Comparison of ENCODE assay signal across 21 cellular contexts in the genomic region with DNA sequence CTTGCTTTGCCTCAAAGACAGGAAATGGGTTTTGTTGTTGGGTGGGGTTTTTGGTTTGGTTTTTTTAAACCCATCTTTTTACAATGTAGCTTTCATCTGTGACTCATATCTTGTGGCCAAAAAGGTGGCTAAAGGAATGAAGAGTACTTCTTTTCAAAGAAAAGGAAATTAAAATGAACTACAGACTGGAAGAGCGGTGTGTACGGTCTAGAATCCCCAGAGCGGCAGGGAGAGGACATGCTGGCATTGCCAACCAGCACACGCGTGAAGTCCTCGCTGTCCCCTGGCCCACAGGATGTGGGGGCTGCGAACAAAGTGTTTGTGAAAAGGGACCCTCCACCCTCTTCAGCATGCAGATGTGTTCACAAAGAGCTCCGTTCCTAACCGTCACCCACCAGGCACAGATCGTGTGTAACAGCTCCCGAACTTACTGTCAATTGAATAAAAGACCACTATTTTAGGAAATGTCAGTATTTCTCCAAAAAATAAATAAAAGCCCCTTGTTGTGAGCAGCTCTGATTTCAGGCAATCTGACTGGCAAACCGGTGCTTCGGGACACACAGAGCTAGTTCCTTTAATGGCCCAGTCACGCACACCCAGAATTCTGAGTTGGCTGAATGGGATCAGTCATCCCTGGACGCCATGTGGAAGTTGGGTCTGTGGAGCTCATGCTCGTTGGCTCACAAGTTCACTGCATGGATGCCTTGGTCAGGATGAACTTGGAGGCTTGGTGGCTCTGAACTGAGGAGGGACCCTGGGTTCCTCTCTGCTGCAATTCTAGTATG.
DNase-seq lines count a peak whose midpoint lies in the region; ATAC-seq and TF ChIP-seq lines count a peak whose summit lies in the region.
"Had no signal": no experiment of that assay in that cellular context is flagged by ENCODE, and none has a peak within 500 bp of the region (broad histone marks: within the 10 kb centered on the region; RNA-seq: fewer than 3 reads in every experiment).

No MANE protein-coding gene starts in this region.

- no peak for TF ChIP-seq RAD21 in HCT116 (IDR thresholded peaks at IDR 0.05; ENCODE audit: low read depth)

- H2AFZ ChIP-seq in HCT116 (ENCODE audit: low read depth, low read length, poor library complexity, severe bottlenecking), result no peak overlapping the region

- no peaks in the 10 kb centered on the region for H3K27me3 ChIP-seq in CD4-positive, CD25-positive, alpha-beta regulatory T cell (ENCODE audit: control insufficient read depth, insufficient read depth, low read length)
- H3K27me3 ChIP-seq in HCT116 (ENCODE audit: insufficient read depth, low read length), result no peaks in the 10 kb centered on the region
- H3K27me3 ChIP-seq in naive thymus-derived CD4-positive, alpha-beta T cell (ENCODE audit: control insufficient read depth in 2 of 2, insufficient read depth in 2 of 2, low read length in 2 of 2), result no peaks in the 10 kb centered on the region

- CTCF ChIA-PET in HCT116 (lab: Charles Lee), result no interaction called here
- CTCF ChIA-PET in naive thymus-derived CD4-positive, alpha-beta T cell (lab: Charles Lee), result interaction anchor here (1.4 to 2.1 kb wide), 2 partner anchors 53 to 103 kb away, joined by 4 to 12 read pairs; no protein-coding TSS in a partner anchor

- intact Hi-C loops in HCT116 (cut with micrococcal nuclease), result no loop called here
- intact Hi-C loops in naive thymus-derived CD4-positive, alpha-beta T cell (cut with micrococcal nuclease), result loop anchor here (1.0 to 2.0 kb wide), 5 partner anchors 18 to 103 kb away; no protein-coding TSS in a partner anchor

- no peak for TF ChIP-seq POLR2A in HCT116 (IDR thresholded peaks at IDR 0.05; ENCODE audit: borderline replicate concordance, extremely low read depth, insufficient read depth, insufficient read length)

- peaks cover 0 to 3% (median 0%) of the 10 kb centered on the region in 7 donors for H3K9me3 Mint-ChIP-seq in CD4-positive, CD25-positive, alpha-beta regulatory T cell
- H3K9me3 Mint-ChIP-seq in activated T-cell treated with anti-CD3 and anti-CD28 coated beads, Interleukin-2, amount 50 U/mL, for 24 hours, result no peaks in the 10 kb centered on the region
- H3K9me3 Mint-ChIP-seq in naive thymus-derived CD4-positive, alpha-beta T cell, result peaks cover 0 to 2% (median 0%) of the 10 kb centered on the region in 11 donors

- DNase-seq in CD4-positive, CD25-positive, alpha-beta regulatory T cell, result peak in 2 of 3 donors; percentile 79 to 85
- no peak for DNase-seq in HCT116 (ENCODE audit: low read depth, low spot score)
- no peak for DNase-seq in activated T-cell treated with anti-CD3 and anti-CD28 coated beads, Interleukin-2, amount 50 U/mL, for 24 hours
- peak in 7 of 9 donors; percentile 55 to 79 (median 67) for DNase-seq in naive thymus-derived CD4-positive, alpha-beta T cell
- DNase-seq in NCI-H1694 (lab: John Stamatoyannopoulos, UW), result no peak
- no peak for DNase-seq in SKM-1 treated with dmso at 0.1 percent for 144 hours (lab: John Stamatoyannopoulos, UW; ENCODE audit: unreplicated experiment)
- DNase-seq: AML-193; aorta; DMS 273 treated with DMSO at 0.1 percent for 48 hours; HCEC 1CT; heart left ventricle; naive B cell; NCI-H1417 treated with DMSO at 0.1 percent for 48 hours; NCI-H2171 treated with DMSO at 0.1 percent for 48 hours; NCI-H774; stimulated activated CD4-positive, alpha-beta T cell treated with anti-CD3 and anti-CD28 coated beads, Interleukin-4, amount 100 ng/mL, for 1 hour had no signal

- peak overlapping the region; percentile 23; the same call in 1 of the 2 replicates for H3K4me2 ChIP-seq in HCT116 (ENCODE audit: low read length)

- peak overlapping the region; percentile 58 for H3K27ac ChIP-seq in CD4-positive, CD25-positive, alpha-beta regulatory T cell (ENCODE audit: insufficient read depth, low read length, poor library complexity, severe bottlenecking)
- no peak overlapping the region for H3K27ac ChIP-seq in HCT116 (ENCODE audit: low read depth, low read length)
- peak overlapping the region; percentile 37 for H3K27ac ChIP-seq in naive thymus-derived CD4-positive, alpha-beta T cell (ENCODE audit: low read depth, low read length)
- H3K27ac ChIP-seq: RWPE1, thoracic aorta, VCaP had no signal

- H3K4me1 Mint-ChIP-seq in CD4-positive, CD25-positive, alpha-beta regulatory T cell, result peaks cover 6 to 23% (median 16%) of the 10 kb centered on the region in 4 donors
- H3K4me1 Mint-ChIP-seq in activated T-cell treated with anti-CD3 and anti-CD28 coated beads, Interleukin-2, amount 50 U/mL, for 24 hours (ENCODE audit: low read depth), result peaks cover 18% of the 10 kb centered on the region
- peaks cover 18 to 34% (median 23%) of the 10 kb centered on the region in 7 donors for H3K4me1 Mint-ChIP-seq in naive thymus-derived CD4-positive, alpha-beta T cell
- H3K4me1 Mint-ChIP-seq: naive B cell had no signal

- H3K4me3 ChIP-seq in CD4-positive, CD25-positive, alpha-beta regulatory T cell (ENCODE audit: low read depth, low read length), result peak overlapping the region; percentile 63
- H3K4me3 ChIP-seq in HCT116 (replicated peaks in 1 of 2; ENCODE audit: low read depth in 1 of 2, low read length in 2 of 2), result no peak overlapping the region
- peak overlapping the region; percentile 50 for H3K4me3 ChIP-seq in naive thymus-derived CD4-positive, alpha-beta T cell (ENCODE audit: low read length)
- H3K4me3 ChIP-seq: heart left ventricle, lung, thoracic aorta had no signal

- no peak overlapping the region for H3K27ac Mint-ChIP-seq in CD4-positive, CD25-positive, alpha-beta regulatory T cell
- H3K27ac Mint-ChIP-seq in activated T-cell treated with anti-CD3 and anti-CD28 coated beads, Interleukin-2, amount 50 U/mL, for 24 hours, result peak overlapping the region; percentile 82
- H3K27ac Mint-ChIP-seq in naive thymus-derived CD4-positive, alpha-beta T cell, result peak overlapping the region in 7 of 9 donors; percentile 86 to 95 (median 91)
- H3K27ac Mint-ChIP-seq: naive B cell had no signal

- no peaks in the 10 kb centered on the region for H3K79me2 ChIP-seq in HCT116 (ENCODE audit: insufficient read depth, low read length)

- H3K9me2 ChIP-seq in HCT116 (ENCODE audit: insufficient read depth), result no peaks in the 10 kb centered on the region

- no peak for TF ChIP-seq CTCF in HCT116 (IDR thresholded peaks at IDR 0.05 in 2 of 3, conservative IDR thresholded peaks at IDR 0.05 in 1 of 3; ENCODE audit: borderline replicate concordance in 1 of 3, insufficient read depth in 1 of 3, low read depth in 2 of 3, low read length in 2 of 3)

- ATAC-seq in CD4-positive, CD25-positive, alpha-beta regulatory T cell (ENCODE audit: low read depth in 2 of 2), result peak; percentile 81 to 86
- no peak for ATAC-seq in HCT116
- peak; percentile 71 for ATAC-seq in naive thymus-derived CD4-positive, alpha-beta T cell
- no peak for ATAC-seq in GM21619 (IDR thresholded peaks at IDR 0.05; ENCODE audit: unreplicated experiment)
- ATAC-seq: heart left ventricle had no signal

- H3K36me3 Mint-ChIP-seq in CD4-positive, CD25-positive, alpha-beta regulatory T cell, result no peaks in the 10 kb centered on the region
- H3K36me3 Mint-ChIP-seq in activated T-cell treated with anti-CD3 and anti-CD28 coated beads, Interleukin-2, amount 50 U/mL, for 24 hours (ENCODE audit: low read depth), result no peaks in the 10 kb centered on the region
- peaks cover 0 to 2% (median 0%) of the 10 kb centered on the region in 5 donors for H3K36me3 Mint-ChIP-seq in naive thymus-derived CD4-positive, alpha-beta T cell
- H3K36me3 Mint-ChIP-seq: naive B cell had no signal

- H3K27me3 Mint-ChIP-seq in CD4-positive, CD25-positive, alpha-beta regulatory T cell, result peaks cover 4% of the 10 kb centered on the region
- no peaks in the 10 kb centered on the region for H3K27me3 Mint-ChIP-seq in activated T-cell treated with anti-CD3 and anti-CD28 coated beads, Interleukin-2, amount 50 U/mL, for 24 hours
- H3K27me3 Mint-ChIP-seq in naive thymus-derived CD4-positive, alpha-beta T cell, result peaks cover 0 to 12% (median 0%) of the 10 kb centered on the region in 5 donors

- no peak overlapping the region for H3K9ac ChIP-seq in HCT116 (ENCODE audit: low read length)

- POLR2A ChIA-PET in HCT116 (lab: Charles Lee), result no interaction called here
- POLR2A ChIA-PET in naive thymus-derived CD4-positive, alpha-beta T cell (lab: Charles Lee), result interaction anchor here (0.6 to 2.1 kb wide), 10 partner anchors 9 to 103 kb away, joined by 3 to 8 read pairs (median 4); no protein-coding TSS in a partner anchor

- no peaks in the 10 kb centered on the region for H3K9me3 ChIP-seq in CD4-positive, CD25-positive, alpha-beta regulatory T cell (ENCODE audit: control insufficient read depth in 2 of 2, low read length in 2 of 2)
- H3K9me3 ChIP-seq in HCT116 (ENCODE audit: control insufficient read depth in 1 of 2, insufficient read depth in 1 of 2, low read depth in 1 of 2, low read length in 2 of 2), result 0 out of 4 replicates have a peak, but pooled peaks cover 0 to 6% of the 10 kb centered on the region in 2 experiments
- H3K9me3 ChIP-seq in naive thymus-derived CD4-positive, alpha-beta T cell (ENCODE audit: control insufficient read depth in 2 of 3, low read length in 3 of 3), result no peaks in the 10 kb centered on the region
- H3K9me3 ChIP-seq: heart left ventricle, thoracic aorta had no signal

- RAD21 ChIA-PET in HCT116 (lab: Charles Lee; ENCODE audit: low non-redundant PET in 1 of 2, low total read pairs in 2 of 2, uncharacterized antibody in 2 of 2, unreplicated experiment in 2 of 2), result no interaction called here

- H3K36me3 ChIP-seq in CD4-positive, CD25-positive, alpha-beta regulatory T cell (ENCODE audit: control insufficient read depth, insufficient read depth, low read length), result no peaks in the 10 kb centered on the region
- H3K36me3 ChIP-seq in HCT116 (ENCODE audit: control insufficient read depth in 1 of 2, insufficient read depth in 2 of 2, low read length in 2 of 2), result no peaks in the 10 kb centered on the region
- H3K36me3 ChIP-seq in naive thymus-derived CD4-positive, alpha-beta T cell (ENCODE audit: control insufficient read depth in 2 of 3, insufficient read depth in 3 of 3, low read length in 3 of 3), result no peaks in the 10 kb centered on the region
- H3K36me3 ChIP-seq: heart left ventricle, thoracic aorta had no signal

- no peaks in the 10 kb centered on the region for H4K20me1 ChIP-seq in HCT116 (ENCODE audit: insufficient read depth)

- H3K4me3 Mint-ChIP-seq in CD4-positive, CD25-positive, alpha-beta regulatory T cell, result peak overlapping the region; percentile 66 to 79 (median 69)
- peak overlapping the region; percentile 55 for H3K4me3 Mint-ChIP-seq in activated T-cell treated with anti-CD3 and anti-CD28 coated beads, Interleukin-2, amount 50 U/mL, for 24 hours
- peak overlapping the region in 8 of 10 donors; percentile 40 to 86 (median 80) for H3K4me3 Mint-ChIP-seq in naive thymus-derived CD4-positive, alpha-beta T cell

- BruUV-seq in HCT116 (replicated peaks; lab: Mats Ljungman, UMichigan), result no TSS peak

- H3K4me1 ChIP-seq in CD4-positive, CD25-positive, alpha-beta regulatory T cell (ENCODE audit: control insufficient read depth, insufficient read depth, low read length, poor library complexity, severe bottlenecking), result peaks cover 41% of the 10 kb centered on the region
- H3K4me1 ChIP-seq in HCT116 (ENCODE audit: control insufficient read depth in 1 of 2, insufficient read depth in 2 of 2, low read length in 2 of 2), result peaks cover 0 to 17% of the 10 kb centered on the region in 2 experiments; a peak in 1 of 4 replicates
- peaks cover 35 to 58% of the 10 kb centered on the region in 2 donors for H3K4me1 ChIP-seq in naive thymus-derived CD4-positive, alpha-beta T cell (ENCODE audit: control insufficient read depth in 2 of 2, insufficient read depth in 2 of 2, low read length in 2 of 2)
- H3K4me1 ChIP-seq: heart left ventricle had no signal

Comparison
In these comparisons a context has a peak if more than half of its experiments do, and no peak if none do; other contexts are left out.
1. ATAC-seq: peak in CD4-positive, CD25-positive, alpha-beta regulatory T cell (2 of 2) and naive thymus-derived CD4-positive, alpha-beta T cell (single experiment); none in HCT116 (single experiment) and GM21619 (single experiment).
2. DNase-seq: peak in CD4-positive, CD25-positive, alpha-beta regulatory T cell (2 of 3) and naive thymus-derived CD4-positive, alpha-beta T cell (7 of 9); none in HCT116 (single experiment), activated T-cell treated with anti-CD3 and anti-CD28 coated beads, Interleukin-2, amount 50 U/mL, for 24 hours (single experiment), NCI-H1694 (single experiment) and SKM-1 treated with dmso at 0.1 percent for 144 hours (single experiment).
3. H3K4me3 ChIP-seq: peak in CD4-positive, CD25-positive, alpha-beta regulatory T cell (single experiment) and naive thymus-derived CD4-positive, alpha-beta T cell (single experiment); none in HCT116 (0 of 2).
4. H3K27ac Mint-ChIP-seq: peak in activated T-cell treated with anti-CD3 and anti-CD28 coated beads, Interleukin-2, amount 50 U/mL, for 24 hours (single experiment) and naive thymus-derived CD4-positive, alpha-beta T cell (7 of 9); none in CD4-positive, CD25-positive, alpha-beta regulatory T cell (0 of 3).
5. Peak in every context shown above with its lines, with median percentiles within 50 percentile points of each other: H3K4me3 Mint-ChIP-seq.